18 cellular contexts compared by ENCODE assay signal in the genomic region with DNA sequence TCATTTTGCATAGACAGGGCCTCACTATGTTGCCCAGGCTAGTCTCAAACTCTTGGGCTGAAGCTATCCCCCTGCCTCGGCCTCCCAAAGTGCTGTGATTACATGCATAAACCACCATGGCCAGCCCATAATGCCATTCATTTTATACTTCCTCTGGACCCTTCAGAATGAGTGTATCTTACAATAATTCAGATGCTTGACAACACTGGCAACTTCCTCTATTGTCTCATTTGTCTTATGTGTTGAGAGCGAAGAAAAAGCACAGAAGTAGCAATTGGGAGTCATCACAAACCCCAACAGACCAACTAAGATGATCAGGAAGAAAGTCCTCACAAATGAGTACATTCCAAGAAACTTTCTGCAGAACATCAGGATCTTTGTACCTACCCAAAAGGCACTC.
DNase-seq lines count a peak whose midpoint lies in the region; ATAC-seq and TF ChIP-seq lines count a peak whose summit lies in the region.
"Had no signal": no experiment of that assay in that cellular context is flagged by ENCODE, and none has a peak within 500 bp of the region (broad histone marks: within the 10 kb centered on the region; RNA-seq: fewer than 3 reads in every experiment).

No MANE protein-coding gene starts in this region.

- peaks cover 69% of the 10 kb centered on the region for H3K4me1 ChIP-seq in OCI-LY3 (ENCODE audit: low read length)
- peaks cover 12% of the 10 kb centered on the region for H3K4me1 ChIP-seq in fibroblast of lung (ENCODE audit: control insufficient read depth, extremely low read depth, insufficient read depth, low read length)

- H3K27ac ChIP-seq in OCI-LY3 (ENCODE audit: low read length) (no peak overlapping the region), fibroblast of lung (ENCODE audit: insufficient read depth, low read length) (peak overlapping the region; percentile 68)
- H3K27ac ChIP-seq: right atrium auricular region, VCaP had no signal

- H4K20me1 ChIP-seq in OCI-LY3 (ENCODE audit: insufficient read depth, low read length) (no peaks in the 10 kb centered on the region), fibroblast of lung (ENCODE audit: control insufficient read depth, extremely low read depth, insufficient read depth, low read length) (no peaks in the 10 kb centered on the region)

- H3K79me2 ChIP-seq in OCI-LY3 (ENCODE audit: low read length): peaks cover 34% of the 10 kb centered on the region
- H3K79me2 ChIP-seq in fibroblast of lung (ENCODE audit: control insufficient read depth, insufficient read depth, low read length): no peaks in the 10 kb centered on the region

- no peak overlapping the region for H3K4me3 Mint-ChIP-seq in stimulated activated naive CD8-positive, alpha-beta T cell treated with anti-CD3 and anti-CD28 coated beads, Interleukin-15, Interleukin-2, amounts not matched to agents 100 ng/mL and 50 ng/mL, for 24 hours
- no peak overlapping the region for H3K4me3 Mint-ChIP-seq in stimulated activated naive B cell treated with anti-CD40 and anti-IgM and Interleukin-4, amounts not matched to agents 10 μg/mL and 1 μg/mL and 100 μg/mL, for 72 hours
- H3K4me3 Mint-ChIP-seq: activated CD8-positive, alpha-beta T cell treated with anti-CD3 and anti-CD28 coated beads, Interleukin-2, amount 10 ng/mL, durations not matched to agents 7 days and 5 days; activated T-cell treated with anti-CD3 and anti-CD28 coated beads, Interleukin-2, amount 50 U/mL, for 72 hours had no signal

- TF ChIP-seq CTCF in OCI-LY3 (IDR thresholded peaks at IDR 0.05; ENCODE audit: low read depth, low read length): no peak
- TF ChIP-seq CTCF in fibroblast of lung (conservative IDR thresholded peaks at IDR 0.05 in 1 of 2, IDR thresholded peaks at IDR 0.05 in 1 of 2; ENCODE audit: low read depth in 1 of 2, low read length in 2 of 2): no peak

- DNase-seq in stimulated activated naive CD8-positive, alpha-beta T cell treated with anti-CD3 and anti-CD28 coated beads, Interleukin-15, Interleukin-2, amounts not matched to agents 100 U/mL and 50 U/mL, for 24 hours: no peak
- no peak for DNase-seq in fibroblast of lung (ENCODE audit: low read depth in 2 of 2)
- DNase-seq in stimulated activated naive B cell treated with anti-CD40 and anti-IgM and Interleukin-4, amounts not matched to agents 10 μg/mL and 1 μg/mL and 100 μg/mL, for 72 hours: no peak
- DNase-seq: activated CD8-positive, alpha-beta T cell treated with anti-CD3 and anti-CD28 coated beads, Interleukin-2, amount 10 ng/mL, durations not matched to agents 7 days and 5 days; activated T-cell treated with anti-CD3 and anti-CD28 coated beads, Interleukin-2, amount 50 U/mL, for 72 hours; hippocampal formation; kidney; midbrain; NCI-H1105; NCI-H2171 treated with DMSO at 0.1 percent for 48 hours; NCI-H774 had no signal

- peaks cover 19% of the 10 kb centered on the region for H3K36me3 Mint-ChIP-seq in stimulated activated naive CD8-positive, alpha-beta T cell treated with anti-CD3 and anti-CD28 coated beads, Interleukin-15, Interleukin-2, amounts not matched to agents 100 ng/mL and 50 ng/mL, for 24 hours (ENCODE audit: low read depth)
- H3K36me3 Mint-ChIP-seq in stimulated activated naive B cell treated with anti-CD40 and anti-IgM and Interleukin-4, amounts not matched to agents 10 μg/mL and 1 μg/mL and 100 μg/mL, for 72 hours: peaks cover 12 to 22% of the 10 kb centered on the region in 2 donors

- H3K9ac ChIP-seq in OCI-LY3 (ENCODE audit: low read length): no peak overlapping the region
- H3K9ac ChIP-seq in fibroblast of lung (ENCODE audit: insufficient read depth, low read length): no peak overlapping the region

- no peak for ATAC-seq in stimulated activated naive CD8-positive, alpha-beta T cell treated with anti-CD3 and anti-CD28 coated beads, Interleukin-15, Interleukin-2, amounts not matched to agents 100 U/mL and 50 U/mL, for 24 hours
- ATAC-seq in stimulated activated naive B cell treated with anti-CD40 and anti-IgM and Interleukin-4, amounts not matched to agents 10 μg/mL and 1 μg/mL and 100 μg/mL, for 72 hours (replicated peaks): peak; percentile 38 to 47
- no peak for ATAC-seq in GM18861 (IDR thresholded peaks at IDR 0.05; ENCODE audit: unreplicated experiment)
- no peak for ATAC-seq in GM18511 (IDR thresholded peaks at IDR 0.05; ENCODE audit: unreplicated experiment)
- ATAC-seq in GM19463 (IDR thresholded peaks at IDR 0.05; ENCODE audit: unreplicated experiment): no peak
- ATAC-seq: activated CD8-positive, alpha-beta T cell treated with anti-CD3 and anti-CD28 coated beads, Interleukin-2, amount 10 ng/mL, durations not matched to agents 7 days and 5 days; activated T-cell treated with anti-CD3 and anti-CD28 coated beads, Interleukin-2, amount 50 U/mL, for 72 hours had no signal

- peak overlapping the region; percentile 14; the same call in 1 of the 2 replicates for H3K4me2 ChIP-seq in OCI-LY3 (ENCODE audit: low read length)
- H3K4me2 ChIP-seq in fibroblast of lung (ENCODE audit: extremely low read depth, insufficient read depth, low read length): no peak overlapping the region

- H3K4me3 ChIP-seq in OCI-LY3 (ENCODE audit: low read length): no peak overlapping the region
- H3K4me3 ChIP-seq in fibroblast of lung (replicated peaks in 1 of 4; ENCODE audit: control extremely low read depth in 1 of 4, insufficient read depth in 1 of 4, low read depth in 3 of 4, low read length in 4 of 4): no peak overlapping the region
- H3K4me3 ChIP-seq: right atrium auricular region had no signal

- H2AFZ ChIP-seq in OCI-LY3 (ENCODE audit: low read depth, low read length): no peak overlapping the region
- H2AFZ ChIP-seq in fibroblast of lung (ENCODE audit: low read length): no peak overlapping the region

- H3K9me3 ChIP-seq in OCI-LY3 (ENCODE audit: insufficient read depth, low read length) (no peaks in the 10 kb centered on the region), fibroblast of lung (ENCODE audit: control insufficient read depth, insufficient read depth, low read depth, low read length) (no peaks in the 10 kb centered on the region)
- H3K9me3 ChIP-seq: right atrium auricular region had no signal

- H3K27ac Mint-ChIP-seq in stimulated activated naive CD8-positive, alpha-beta T cell treated with anti-CD3 and anti-CD28 coated beads, Interleukin-15, Interleukin-2, amounts not matched to agents 100 ng/mL and 50 ng/mL, for 24 hours: peak overlapping the region; percentile 27
- peak overlapping the region; percentile 67 for H3K27ac Mint-ChIP-seq in stimulated activated naive B cell treated with anti-CD40 and anti-IgM and Interleukin-4, amounts not matched to agents 10 μg/mL and 1 μg/mL and 100 μg/mL, for 72 hours
- H3K27ac Mint-ChIP-seq: activated CD8-positive, alpha-beta T cell treated with anti-CD3 and anti-CD28 coated beads, Interleukin-2, amount 10 ng/mL, durations not matched to agents 7 days and 5 days; activated T-cell treated with anti-CD3 and anti-CD28 coated beads, Interleukin-2, amount 50 U/mL, for 72 hours had no signal

- no peaks in the 10 kb centered on the region for H3K9me3 Mint-ChIP-seq in stimulated activated naive CD8-positive, alpha-beta T cell treated with anti-CD3 and anti-CD28 coated beads, Interleukin-15, Interleukin-2, amounts not matched to agents 100 ng/mL and 50 ng/mL, for 24 hours
- peaks cover 0 to 4% of the 10 kb centered on the region in 2 donors for H3K9me3 Mint-ChIP-seq in stimulated activated naive B cell treated with anti-CD40 and anti-IgM and Interleukin-4, amounts not matched to agents 10 μg/mL and 1 μg/mL and 100 μg/mL, for 72 hours

- H3K4me1 Mint-ChIP-seq in stimulated activated naive CD8-positive, alpha-beta T cell treated with anti-CD3 and anti-CD28 coated beads, Interleukin-15, Interleukin-2, amounts not matched to agents 100 ng/mL and 50 ng/mL, for 24 hours (ENCODE audit: low read depth): peaks cover 65% of the 10 kb centered on the region
- H3K4me1 Mint-ChIP-seq in stimulated activated naive B cell treated with anti-CD40 and anti-IgM and Interleukin-4, amounts not matched to agents 10 μg/mL and 1 μg/mL and 100 μg/mL, for 72 hours: peaks cover 50 to 78% of the 10 kb centered on the region in 2 donors

- H3K36me3 ChIP-seq in OCI-LY3 (replicated peaks; ENCODE audit: low read depth, low read length) (no peaks in the 10 kb centered on the region), fibroblast of lung (ENCODE audit: control insufficient read depth, insufficient read depth, low read length) (no peaks in the 10 kb centered on the region)
- H3K36me3 ChIP-seq: right atrium auricular region had no signal

- no peaks in the 10 kb centered on the region for H3K27me3 ChIP-seq in OCI-LY3 (ENCODE audit: low read depth, low read length)
- H3K27me3 ChIP-seq in fibroblast of lung (ENCODE audit: control insufficient read depth, insufficient read depth, low read length): no peaks in the 10 kb centered on the region
- H3K27me3 ChIP-seq: right atrium auricular region had no signal

- no peaks in the 10 kb centered on the region for H3K27me3 Mint-ChIP-seq in stimulated activated naive CD8-positive, alpha-beta T cell treated with anti-CD3 and anti-CD28 coated beads, Interleukin-15, Interleukin-2, amounts not matched to agents 100 ng/mL and 50 ng/mL, for 24 hours
- H3K27me3 Mint-ChIP-seq in stimulated activated naive B cell treated with anti-CD40 and anti-IgM and Interleukin-4, amounts not matched to agents 10 μg/mL and 1 μg/mL and 100 μg/mL, for 72 hours: no peaks in the 10 kb centered on the region

Comparison
In these comparisons a context has a peak if more than half of its experiments do, and no peak if none do; other contexts are left out.
1. ATAC-seq: peak in stimulated activated naive B cell treated with anti-CD40 and anti-IgM and Interleukin-4, amounts not matched to agents 10 μg/mL and 1 μg/mL and 100 μg/mL, for 72 hours (2 of 2); none in stimulated activated naive CD8-positive, alpha-beta T cell treated with anti-CD3 and anti-CD28 coated beads, Interleukin-15, Interleukin-2, amounts not matched to agents 100 U/mL and 50 U/mL, for 24 hours (single experiment), GM18861 (single experiment), GM18511 (single experiment) and GM19463 (single experiment).